Comparison of ENCODE assay signal across 27 cellular contexts in the genomic region with DNA sequence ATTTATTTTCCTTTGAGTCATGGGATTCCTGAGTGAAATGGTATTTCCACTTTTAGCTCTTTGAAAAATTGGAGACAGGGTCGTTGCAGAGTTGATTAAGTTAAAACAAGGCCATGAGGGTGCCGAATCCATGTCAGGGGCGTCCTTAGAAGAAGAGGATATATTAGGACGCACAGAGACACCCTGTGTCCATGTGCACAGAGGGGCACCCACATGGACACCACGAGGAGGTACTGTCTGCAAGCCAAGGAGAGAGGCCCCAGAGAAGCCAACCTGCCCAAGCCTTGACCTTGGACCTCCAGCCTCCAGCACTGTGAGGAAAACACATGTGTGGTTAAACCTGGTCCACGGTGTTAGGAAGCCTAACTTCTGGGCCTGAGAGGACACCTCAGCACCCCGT.
"Had no signal": no experiment of that assay in that cellular context is flagged by ENCODE, and none has a peak within 500 bp of the region (broad histone marks: within the 10 kb centered on the region; RNA-seq: fewer than 3 reads in every experiment).

No MANE protein-coding gene starts in this region.

- FAIRE-seq: urothelium cell line had no signal

- DNase-seq: stimulated activated CD4-positive, alpha-beta T cell treated with anti-CD3 and anti-CD28 coated beads, Interleukin-2, amount 100 ng/mL, for 48 hours; stimulated activated CD4-positive, alpha-beta T cell treated with anti-CD3 and anti-CD28 coated beads, Interleukin-4, amount 100 ng/mL, for 1 hour; stimulated activated CD4-positive, alpha-beta T cell treated with anti-CD3 and anti-CD28 coated beads, Interleukin-4, amount 100 ng/mL, for 24 hours; stimulated activated CD4-positive, alpha-beta T cell treated with anti-CD3 and anti-CD28 coated beads, Interleukin-4, amount 100 ng/mL, for 4 hours; stimulated activated CD8-positive, alpha-beta memory T cell treated with anti-CD3 and anti-CD28 coated beads, Interleukin-4, amount 100 ng/mL, for 48 hours; stimulated activated naive B cell treated with anti-CD40 and anti-IgM and Interleukin-4, amounts not matched to agents 10 μg/mL and 1 μg/mL and 100 μg/mL, for 72 hours; stimulated activated naive CD4-positive, alpha-beta T cell; stimulated activated naive CD4-positive, alpha-beta T cell treated with Interleukin-2 at 50 U/mL for 16 hours; stimulated activated naive CD8-positive, alpha-beta T cell treated with anti-CD3 and anti-CD28 coated beads, Interleukin-15, amount 100 ng/mL, for 72 hours; stimulated activated naive CD8-positive, alpha-beta T cell treated with anti-CD3 and anti-CD28 coated beads, Interleukin-15, Interleukin-2, amounts not matched to agents 100 U/mL and 50 U/mL, for 24 hours; stomach; substantia nigra; testis; thyroid gland; tibial artery; transverse colon; trophoblast cell; upper lobe of left lung; upper lobe of right lung; uterus had no signal

- H3K9me3 ChIP-seq: stomach, suprapubic skin, testis, thoracic aorta, thyroid gland, tibial artery, tibial nerve, transverse colon, upper lobe of left lung, upper lobe of right lung, uterus, vagina had no signal

- ATAC-seq: stimulated activated effector memory CD8-positive, alpha-beta T cell treated with anti-CD3 and anti-CD28 coated beads, Interleukin-12 subunit alpha, Interleukin-12 subunit beta, amount 100 ng/mL, for 72 hours; stimulated activated memory B cell treated with anti-CD40 and anti-IgM and Interleukin-4, amounts not matched to agents 10 μg/mL and 1 μg/mL and 100 μg/mL, for 72 hours; stimulated activated naive B cell treated with anti-CD40 and anti-IgM and Interleukin-4, amounts not matched to agents 10 μg/mL and 1 μg/mL and 100 μg/mL, for 72 hours; stimulated activated naive CD8-positive, alpha-beta T cell treated with anti-CD3 and anti-CD28 coated beads, Interleukin-15, amount 100 ng/mL, for 72 hours; stimulated activated naive CD8-positive, alpha-beta T cell treated with anti-CD3 and anti-CD28 coated beads, Interleukin-15, Interleukin-2, amounts not matched to agents 100 U/mL and 50 U/mL, for 24 hours; upper lobe of right lung had no signal

- H3K27ac ChIP-seq: stomach, suprapubic skin, testis, thoracic aorta, thyroid gland, tibial artery, tibial nerve, transverse colon, upper lobe of left lung, upper lobe of right lung, uterus, vagina had no signal

- H3K4me3 ChIP-seq: stomach, suprapubic skin, testis, thoracic aorta, thyroid gland, tibial artery, tibial nerve, transverse colon, upper lobe of left lung, upper lobe of right lung, uterus, vagina had no signal

- H3K4me1 ChIP-seq: stomach, testis, thyroid gland, tibial artery, transverse colon, upper lobe of left lung, upper lobe of right lung, uterus, vagina had no signal

- H3K36me3 ChIP-seq: stomach, suprapubic skin, thoracic aorta, thyroid gland, tibial artery, tibial nerve, transverse colon, upper lobe of left lung, upper lobe of right lung, uterus, vagina had no signal

- H3K27me3 ChIP-seq: stomach, suprapubic skin, testis, thyroid gland, tibial artery, tibial nerve, transverse colon, upper lobe of left lung, upper lobe of right lung, uterus, vagina had no signal
